ENCODE assay signal across 8 cellular contexts in the genomic region with DNA sequence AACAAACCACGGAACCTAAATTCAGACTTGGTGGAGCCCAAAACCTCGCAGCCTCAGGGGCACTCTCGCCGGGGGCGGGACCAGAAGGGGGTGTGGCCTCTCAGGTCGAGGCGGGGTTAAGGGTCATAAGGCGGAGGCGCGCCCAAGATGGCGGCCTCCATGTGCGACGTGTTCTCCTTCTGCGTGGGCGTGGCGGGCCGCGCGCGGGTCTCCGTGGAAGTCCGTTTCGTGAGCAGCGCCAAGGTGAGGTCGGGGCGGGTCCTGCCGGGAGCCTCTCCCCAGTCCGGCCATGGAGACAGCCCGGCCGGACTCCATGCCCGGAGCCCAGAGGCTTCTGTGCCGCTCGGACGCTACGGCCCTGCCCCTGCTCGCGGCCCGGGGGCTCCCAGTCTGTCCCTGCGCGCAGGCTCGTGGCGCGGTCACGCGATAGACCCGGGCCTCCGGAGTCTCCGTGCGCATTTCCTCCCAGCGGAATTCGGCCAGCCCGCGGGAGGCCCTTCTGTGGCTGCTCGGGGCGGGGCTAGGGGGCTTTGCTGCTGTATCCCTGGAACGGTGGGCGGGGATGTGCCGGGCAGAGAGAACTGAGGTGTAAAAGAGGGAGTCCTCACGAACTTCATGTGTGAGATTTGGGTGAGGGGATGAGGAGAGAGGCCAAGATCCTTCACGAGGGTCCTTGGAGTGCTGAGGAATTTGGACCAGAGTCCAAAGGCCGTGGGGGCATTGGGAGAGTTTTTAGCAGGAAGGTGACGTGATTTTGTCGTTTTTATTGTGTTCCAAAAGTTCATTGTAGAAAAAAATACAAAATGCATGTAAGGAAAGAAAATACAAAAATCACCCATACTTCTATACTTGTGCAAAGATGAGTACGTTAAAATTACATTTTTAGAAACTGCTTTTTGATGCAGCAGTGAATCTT. TPM values are rescaled to one million over a fixed set of nuclear protein-coding genes. Genes with fewer than 3 reads are reported as not detected.
DNase-seq lines count a peak whose midpoint lies in the region; ATAC-seq and TF ChIP-seq lines count a peak whose summit lies in the region.

Gene SMYD5 (plus strand): TSS at position 126 of the 916 bp plus-strand sequence. CDS start 22 bp downstream, at position 148.

- H3K27ac ChIP-seq in duodenal mucosa (ENCODE audit: low read depth, low read length) (no peak within 1 kb of the TSS), lung (ENCODE audit: low read depth in 1 of 2, low read length in 1 of 2) (peak within 1 kb of the TSS; percentile 37 to 79)

- peaks cover 0 to 5% of the 10 kb centered on the region in 2 donors for H3K27me3 ChIP-seq in duodenal mucosa (ENCODE audit: control insufficient read depth in 1 of 2, insufficient read depth in 2 of 2, low read length in 2 of 2)
- H3K27me3 ChIP-seq in lung (ENCODE audit: control insufficient read depth, insufficient read depth), result no peaks in the 10 kb centered on the region

- DNase-seq in C1 segment of cervical spinal cord (lab: John Stamatoyannopoulos, UW) (peak in 13 of 14 donors; percentile 44 to 74 (median 67)), NCI-H82 (lab: John Stamatoyannopoulos, UW) (peak; percentile 93), lung (ENCODE audit: low spot score) (peak; percentile 87)
- DNase-seq in activated CD4-positive, alpha-beta T cell treated with anti-CD3 and anti-CD28 coated beads, Interleukin-2, amount 50 U/mL, for 48 hours, result peak; percentile 96 to 97
- DNase-seq in stimulated activated CD4-positive, alpha-beta T cell treated with anti-CD3 and anti-CD28 coated beads, TNF-alpha, amount 100 ng/mL, for 4 hours (ENCODE audit: low read depth in 3 of 3), result peak; percentile 86 to 89 (median 89)

- ATAC-seq in GM19324 (IDR thresholded peaks at IDR 0.05; ENCODE audit: low FRiP score, unreplicated experiment), result peak; percentile 90
- peak; percentile 91 for ATAC-seq in HG03460 (IDR thresholded peaks at IDR 0.05; ENCODE audit: unreplicated experiment)
- peak; percentile 92 for ATAC-seq in lung (ENCODE audit: insufficient read depth, low FRiP score)

- H3K4me1 ChIP-seq in duodenal mucosa (ENCODE audit: control insufficient read depth in 1 of 2, insufficient read depth in 2 of 2, low read length in 2 of 2), result peaks cover 13 to 16% of the 10 kb centered on the region in 2 donors
- H3K4me1 ChIP-seq in lung (ENCODE audit: control insufficient read depth in 2 of 2, insufficient read depth in 2 of 2, low read length in 2 of 2), result peaks cover 0 to 8% of the 10 kb centered on the region in 2 donors

- peaks cover 0 to 6% of the 10 kb centered on the region in 2 donors for H3K36me3 ChIP-seq in duodenal mucosa (ENCODE audit: control insufficient read depth in 1 of 2, insufficient read depth in 2 of 2, low read length in 2 of 2)
- peaks cover 0 to 2% of the 10 kb centered on the region in 2 donors for H3K36me3 ChIP-seq in lung (ENCODE audit: control insufficient read depth in 2 of 2, insufficient read depth in 2 of 2, low read length in 2 of 2)

- no peaks in the 10 kb centered on the region for H3K9me3 ChIP-seq in duodenal mucosa (ENCODE audit: control insufficient read depth in 1 of 2, low read length in 2 of 2)
- H3K9me3 ChIP-seq in lung (ENCODE audit: control insufficient read depth in 2 of 2, insufficient read depth in 1 of 2, low read length in 1 of 2), result no peaks in the 10 kb centered on the region

- 0 to 1% methylated on average over 57 to 64 of the region's 64 CpGs for WGBS in lung, 2 donors

- TF ChIP-seq CTCF in lung (IDR thresholded peaks at IDR 0.05; ENCODE audit: control extremely low read depth, extremely low read depth), result no peak

- H3K9ac ChIP-seq in duodenal mucosa (ENCODE audit: low read depth in 1 of 2, low read length in 2 of 2), result peak within 1 kb of the TSS; percentile 55 to 61

- H3K4me3 ChIP-seq in duodenal mucosa (ENCODE audit: low read depth in 1 of 2, low read length in 2 of 2) (peak within 1 kb of the TSS; percentile 80 to 85), lung (peak within 1 kb of the TSS; percentile 96)

RNA-seq across cellular contexts. Expression of gene SMYD5, which starts in this region (rescaled TPM):
- total RNA-seq in lung, result 10 to 100 TPM; 10.8 to 19.5 TPM
- 10 to 100 TPM; 15.0 to 16.8 TPM for polyA plus RNA-seq in lung
